ENCODE assay signal across 9 cellular contexts in the genomic region with DNA sequence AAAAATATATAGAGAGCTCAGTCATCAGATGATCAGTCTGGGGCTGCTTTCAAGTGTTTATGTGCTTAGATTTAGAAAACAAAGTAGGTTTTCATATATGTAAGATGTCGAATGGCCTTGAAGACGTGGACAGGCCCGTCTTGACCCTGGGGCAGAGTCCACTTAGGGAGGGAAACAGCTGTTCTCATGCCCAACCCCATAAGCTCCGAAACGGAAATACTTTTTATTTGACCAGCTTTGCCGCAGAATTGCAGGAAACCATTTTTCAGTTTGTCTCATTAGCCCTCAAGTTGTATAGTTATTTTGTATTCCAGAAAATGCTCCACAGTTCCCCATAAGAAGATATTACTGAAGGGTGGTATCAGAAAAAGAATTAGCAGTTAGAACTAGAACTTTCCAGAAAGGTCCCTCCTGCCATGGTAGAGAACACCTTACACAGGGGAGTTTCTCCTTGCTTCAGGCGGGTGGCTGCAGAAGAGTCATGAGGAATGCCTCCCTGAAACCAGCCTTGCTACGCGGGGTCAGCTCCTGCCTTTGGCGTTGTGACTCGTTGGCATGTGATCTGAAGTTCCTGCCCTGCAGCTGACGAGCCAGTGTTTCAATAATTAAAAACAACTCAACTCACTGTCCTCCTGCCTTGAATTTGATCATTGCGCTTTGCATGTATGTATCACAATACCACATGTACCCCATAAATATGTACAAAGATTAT.
DNase-seq lines count a peak whose midpoint lies in the region; ATAC-seq and TF ChIP-seq lines count a peak whose summit lies in the region.
"Had no signal": no experiment of that assay in that cellular context is flagged by ENCODE, and none has a peak within 500 bp of the region (broad histone marks: within the 10 kb centered on the region; RNA-seq: fewer than 3 reads in every experiment).

No MANE protein-coding gene starts in this region.

- H3K4me1 Mint-ChIP-seq in activated naive CD4-positive, alpha-beta T cell treated with anti-CD3 and anti-CD28 coated beads for 36 hours (ENCODE audit: low read depth) = peaks cover 99% of the 10 kb centered on the region
- peaks cover 97% of the 10 kb centered on the region for H3K4me1 Mint-ChIP-seq in activated CD8-positive, alpha-beta T cell treated with anti-CD3 and anti-CD28 coated beads, Interleukin-2, amount 10 ng/mL, durations not matched to agents 7 days and 5 days (ENCODE audit: low read depth)
- H3K4me1 Mint-ChIP-seq in immature natural killer cell = peaks cover 0 to 100% of the 10 kb centered on the region in 2 donors

- H3K4ac ChIP-seq in neuronal stem cell (ENCODE audit: low read length) = no peak overlapping the region

- H3K27ac ChIP-seq in thyroid gland (no peak overlapping the region), neuronal stem cell (replicated peaks; ENCODE audit: low read length) (no peak overlapping the region)
- H3K27ac ChIP-seq: adrenal gland had no signal

- H3K14ac ChIP-seq in neuronal stem cell (ENCODE audit: low read length) = no peak overlapping the region

- no peak overlapping the region for H2BK12ac ChIP-seq in neuronal stem cell (ENCODE audit: low read length)

- peak overlapping the region; percentile 95 for H3K27ac Mint-ChIP-seq in activated naive CD4-positive, alpha-beta T cell treated with anti-CD3 and anti-CD28 coated beads for 36 hours
- H3K27ac Mint-ChIP-seq in activated CD8-positive, alpha-beta T cell treated with anti-CD3 and anti-CD28 coated beads, Interleukin-2, amount 10 ng/mL, durations not matched to agents 7 days and 5 days = peak overlapping the region; percentile 84
- peak overlapping the region in 4 of 6 donors; percentile 91 to 97 (median 96) for H3K27ac Mint-ChIP-seq in immature natural killer cell

- TF ChIP-seq CTCF in thyroid gland (IDR thresholded peaks at IDR 0.05) = no peak

- no peak overlapping the region for H2BK15ac ChIP-seq in neuronal stem cell (ENCODE audit: low read length)

- no peak overlapping the region for H3K4me3 ChIP-seq in thyroid gland (replicated peaks in 1 of 3)
- no peak overlapping the region for H3K4me3 ChIP-seq in neuronal stem cell (ENCODE audit: low read length in 2 of 2)
- H3K4me3 ChIP-seq: adrenal gland had no signal

- peaks cover 35% of the 10 kb centered on the region for H3K36me3 Mint-ChIP-seq in activated naive CD4-positive, alpha-beta T cell treated with anti-CD3 and anti-CD28 coated beads for 36 hours (ENCODE audit: low read depth)
- peaks cover 94% of the 10 kb centered on the region for H3K36me3 Mint-ChIP-seq in activated CD8-positive, alpha-beta T cell treated with anti-CD3 and anti-CD28 coated beads, Interleukin-2, amount 10 ng/mL, durations not matched to agents 7 days and 5 days (ENCODE audit: low read depth)
- peaks cover 12 to 25% (median 14%) of the 10 kb centered on the region in 3 donors for H3K36me3 Mint-ChIP-seq in immature natural killer cell

- no peaks in the 10 kb centered on the region for H3K9me3 Mint-ChIP-seq in activated naive CD4-positive, alpha-beta T cell treated with anti-CD3 and anti-CD28 coated beads for 36 hours
- no peaks in the 10 kb centered on the region for H3K9me3 Mint-ChIP-seq in activated CD8-positive, alpha-beta T cell treated with anti-CD3 and anti-CD28 coated beads, Interleukin-2, amount 10 ng/mL, durations not matched to agents 7 days and 5 days (ENCODE audit: insufficient read depth)
- no peaks in the 10 kb centered on the region for H3K9me3 Mint-ChIP-seq in immature natural killer cell

- intact Hi-C loops in activated naive CD4-positive, alpha-beta T cell treated with anti-CD3 and anti-CD28 coated beads for 36 hours (cut with micrococcal nuclease) = loop anchor here (2.0 kb wide), 1 partner anchor 66 kb away; no protein-coding TSS in a partner anchor
- intact Hi-C loops in thyroid gland (cut with DNase I) = no loop called here

- no peak overlapping the region for H3K9ac ChIP-seq in neuronal stem cell (ENCODE audit: low read depth, low read length, poor library complexity)

- CTCF ChIA-PET in activated naive CD4-positive, alpha-beta T cell treated with anti-CD3 and anti-CD28 coated beads for 36 hours (lab: Charles Lee) = interaction anchor here (0.7 to 2.6 kb wide), 7 partner anchors 9 to 60 kb away, joined by 3 to 10 read pairs (median 5); no protein-coding TSS in a partner anchor
- CTCF ChIA-PET in activated CD8-positive, alpha-beta T cell treated with anti-CD3 and anti-CD28 coated beads, Interleukin-2, amount 10 ng/mL, durations not matched to agents 7 days and 5 days (lab: Charles Lee) = interaction anchor here (0.8 to 1.6 kb wide), 9 partner anchors 9 to 65 kb away, joined by 3 to 8 read pairs (median 4); no protein-coding TSS in a partner anchor

- H3K4me1 ChIP-seq in thyroid gland (peaks cover 13 to 28% of the 10 kb centered on the region in 2 donors), neuronal stem cell (ENCODE audit: control insufficient read depth in 2 of 2, insufficient read depth in 1 of 2, low read depth in 1 of 2, low read length in 2 of 2) (peaks cover 4 to 13% of the 10 kb centered on the region in 2 donors)

- H3K36me3 ChIP-seq in thyroid gland = no peaks in the 10 kb centered on the region
- no peaks in the 10 kb centered on the region for H3K36me3 ChIP-seq in neuronal stem cell (replicated peaks in 1 of 2; ENCODE audit: control insufficient read depth in 2 of 2, insufficient read depth in 2 of 2, low read length in 2 of 2)
- H3K36me3 ChIP-seq: adrenal gland had no signal

- no peak overlapping the region for H4K8ac ChIP-seq in neuronal stem cell (ENCODE audit: low read depth, low read length)

- H2BK5ac ChIP-seq in neuronal stem cell (ENCODE audit: low read length) = no peak overlapping the region

- H2AFZ ChIP-seq in neuronal stem cell (ENCODE audit: low read length) = no peak overlapping the region

- no peaks in the 10 kb centered on the region for H3K27me3 ChIP-seq in thyroid gland
- no peaks in the 10 kb centered on the region for H3K27me3 ChIP-seq in neuronal stem cell (ENCODE audit: control insufficient read depth in 3 of 3, insufficient read depth in 3 of 3, low read depth in 1 of 3, low read length in 3 of 3)
- H3K27me3 ChIP-seq: adrenal gland had no signal

- H3K9me3 ChIP-seq in thyroid gland (no peaks in the 10 kb centered on the region), neuronal stem cell (replicated peaks in 1 of 2; ENCODE audit: control insufficient read depth in 2 of 2, insufficient read depth in 1 of 2, low read depth in 1 of 2, low read length in 2 of 2) (no peaks in the 10 kb centered on the region)
- H3K9me3 ChIP-seq: adrenal gland had no signal

- no peak overlapping the region for H3K18ac ChIP-seq in neuronal stem cell (ENCODE audit: low read length)

- H3K27me3 Mint-ChIP-seq in activated naive CD4-positive, alpha-beta T cell treated with anti-CD3 and anti-CD28 coated beads for 36 hours (ENCODE audit: low read depth) = no peaks in the 10 kb centered on the region
- no peaks in the 10 kb centered on the region for H3K27me3 Mint-ChIP-seq in activated CD8-positive, alpha-beta T cell treated with anti-CD3 and anti-CD28 coated beads, Interleukin-2, amount 10 ng/mL, durations not matched to agents 7 days and 5 days (ENCODE audit: low read depth)
- H3K27me3 Mint-ChIP-seq in immature natural killer cell (ENCODE audit: low read depth in 3 of 3) = peaks cover 0 to 51% (median 22%) of the 10 kb centered on the region in 3 donors

- TF ChIP-seq POLR2A in thyroid gland (IDR thresholded peaks at IDR 0.05) = no peak

- WGBS in thyroid gland, 2 donors = 57 to 67% methylated on average over 13 of the region's 13 CpGs
- no CpG with 5 or more reads among the region's 13 CpGs for WGBS in neuronal stem cell (ENCODE audit: extremely low coverage in 2 of 2, insufficient read length in 2 of 2, insufficient replicate concordance in 1 of 2), 2 donors

- peaks cover 2% of the 10 kb centered on the region for H3K79me1 ChIP-seq in neuronal stem cell (ENCODE audit: low read depth, low read length)

- no peak overlapping the region for H4K91ac ChIP-seq in neuronal stem cell (ENCODE audit: low read depth, low read length, poor library complexity)

- H3K4me2 ChIP-seq in neuronal stem cell (ENCODE audit: insufficient read depth, low read length, poor library complexity, severe bottlenecking) = no peak overlapping the region

- no peak overlapping the region for H2BK120ac ChIP-seq in neuronal stem cell (ENCODE audit: low read depth, low read length)

- no peak overlapping the region for H3K23ac ChIP-seq in neuronal stem cell (ENCODE audit: low read depth, low read length, poor library complexity)

- DNase-seq in activated naive CD4-positive, alpha-beta T cell treated with anti-CD3 and anti-CD28 coated beads for 36 hours = peak; percentile 41
- no peak for DNase-seq in activated naive CD4-positive, alpha-beta T cell treated with anti-CD3 and anti-CD28 coated beads, Interleukin-2, amount 50 U/mL, for 16 hours
- DNase-seq in activated CD8-positive, alpha-beta T cell treated with anti-CD3 and anti-CD28 coated beads, Interleukin-2, amount 10 ng/mL, durations not matched to agents 7 days and 5 days = no peak
- DNase-seq in immature natural killer cell = no peak
- peak; percentile 57 to 68 for DNase-seq in thyroid gland
- DNase-seq in neuronal stem cell (ENCODE audit: low spot score) = no peak
- no peak for DNase-seq in NCI-H187 (lab: John Stamatoyannopoulos, UW)

- H2AK5ac ChIP-seq in neuronal stem cell (ENCODE audit: low read depth, low read length) = no peak overlapping the region

- no peak for ATAC-seq in activated CD8-positive, alpha-beta T cell treated with anti-CD3 and anti-CD28 coated beads, Interleukin-2, amount 10 ng/mL, durations not matched to agents 7 days and 5 days
- no peak for ATAC-seq in GM21825 (IDR thresholded peaks at IDR 0.05; ENCODE audit: unreplicated experiment)

- POLR2A ChIA-PET in activated CD8-positive, alpha-beta T cell treated with anti-CD3 and anti-CD28 coated beads, Interleukin-2, amount 10 ng/mL, durations not matched to agents 7 days and 5 days (lab: Charles Lee) = interaction anchor here (0.6 to 4.0 kb wide), 16 partner anchors 17 to 205 kb away, joined by 3 to 42 read pairs (median 4); no protein-coding TSS in a partner anchor

- peak overlapping the region; percentile 57 for H3K4me3 Mint-ChIP-seq in activated naive CD4-positive, alpha-beta T cell treated with anti-CD3 and anti-CD28 coated beads for 36 hours
- peak overlapping the region; percentile 65 for H3K4me3 Mint-ChIP-seq in activated CD8-positive, alpha-beta T cell treated with anti-CD3 and anti-CD28 coated beads, Interleukin-2, amount 10 ng/mL, durations not matched to agents 7 days and 5 days
- peak overlapping the region; percentile 79 to 83 (median 80) for H3K4me3 Mint-ChIP-seq in immature natural killer cell

Comparison
In these comparisons a context has a peak if more than half of its experiments do, and no peak if none do; other contexts are left out.
1. DNase-seq: peak in activated naive CD4-positive, alpha-beta T cell treated with anti-CD3 and anti-CD28 coated beads for 36 hours (single experiment) and thyroid gland (2 of 2); none in activated naive CD4-positive, alpha-beta T cell treated with anti-CD3 and anti-CD28 coated beads, Interleukin-2, amount 50 U/mL, for 16 hours (single experiment), activated CD8-positive, alpha-beta T cell treated with anti-CD3 and anti-CD28 coated beads, Interleukin-2, amount 10 ng/mL, durations not matched to agents 7 days and 5 days (single experiment), immature natural killer cell (0 of 3), neuronal stem cell (single experiment) and NCI-H187 (0 of 2).
2. Peak in every context shown above with its lines, with median percentiles within 50 percentile points of each other: H3K27ac Mint-ChIP-seq and H3K4me3 Mint-ChIP-seq.